In the genomic region with DNA sequence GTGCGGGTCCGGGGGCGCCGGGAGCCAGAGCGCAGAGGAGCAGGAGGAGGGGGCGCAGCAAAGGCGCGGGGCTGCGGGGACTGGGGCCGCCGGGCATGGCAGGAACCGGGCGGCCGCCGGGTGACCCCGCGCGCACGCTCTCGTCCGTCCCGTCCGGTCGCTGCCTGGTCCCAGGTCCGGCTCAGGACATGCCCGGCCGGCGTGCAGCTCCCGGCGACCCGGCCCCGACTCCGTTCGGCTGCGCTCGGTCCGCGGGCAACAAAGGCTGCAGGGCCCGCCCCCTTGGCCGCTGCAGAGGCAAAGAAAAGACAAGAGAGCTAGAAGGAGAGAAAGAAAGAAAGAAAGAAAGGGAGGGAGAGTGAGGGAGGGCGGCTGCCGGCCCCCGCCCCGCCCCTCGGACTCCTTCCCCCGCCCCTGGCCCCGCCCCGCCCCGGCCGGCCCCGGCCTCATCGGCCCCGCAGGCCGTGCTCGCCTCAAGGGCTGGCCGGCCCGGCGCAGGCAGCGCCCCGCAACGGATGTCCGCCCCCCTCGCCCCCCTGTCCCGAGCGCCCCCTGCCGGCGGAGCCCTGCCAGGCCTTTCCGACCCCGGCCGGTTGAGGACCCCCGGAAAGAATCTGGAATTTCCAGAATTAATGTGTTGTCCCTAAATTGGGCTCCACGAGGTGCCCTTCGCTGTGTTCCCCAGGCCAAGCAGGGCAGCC, we compare ENCODE assay signal across 8 cellular contexts. TPM values are rescaled to one million over a fixed set of nuclear protein-coding genes. Genes with fewer than 3 reads are reported as not detected.
DNase-seq lines count a peak whose midpoint lies in the region; ATAC-seq and TF ChIP-seq lines count a peak whose summit lies in the region.

A gene with protein sequence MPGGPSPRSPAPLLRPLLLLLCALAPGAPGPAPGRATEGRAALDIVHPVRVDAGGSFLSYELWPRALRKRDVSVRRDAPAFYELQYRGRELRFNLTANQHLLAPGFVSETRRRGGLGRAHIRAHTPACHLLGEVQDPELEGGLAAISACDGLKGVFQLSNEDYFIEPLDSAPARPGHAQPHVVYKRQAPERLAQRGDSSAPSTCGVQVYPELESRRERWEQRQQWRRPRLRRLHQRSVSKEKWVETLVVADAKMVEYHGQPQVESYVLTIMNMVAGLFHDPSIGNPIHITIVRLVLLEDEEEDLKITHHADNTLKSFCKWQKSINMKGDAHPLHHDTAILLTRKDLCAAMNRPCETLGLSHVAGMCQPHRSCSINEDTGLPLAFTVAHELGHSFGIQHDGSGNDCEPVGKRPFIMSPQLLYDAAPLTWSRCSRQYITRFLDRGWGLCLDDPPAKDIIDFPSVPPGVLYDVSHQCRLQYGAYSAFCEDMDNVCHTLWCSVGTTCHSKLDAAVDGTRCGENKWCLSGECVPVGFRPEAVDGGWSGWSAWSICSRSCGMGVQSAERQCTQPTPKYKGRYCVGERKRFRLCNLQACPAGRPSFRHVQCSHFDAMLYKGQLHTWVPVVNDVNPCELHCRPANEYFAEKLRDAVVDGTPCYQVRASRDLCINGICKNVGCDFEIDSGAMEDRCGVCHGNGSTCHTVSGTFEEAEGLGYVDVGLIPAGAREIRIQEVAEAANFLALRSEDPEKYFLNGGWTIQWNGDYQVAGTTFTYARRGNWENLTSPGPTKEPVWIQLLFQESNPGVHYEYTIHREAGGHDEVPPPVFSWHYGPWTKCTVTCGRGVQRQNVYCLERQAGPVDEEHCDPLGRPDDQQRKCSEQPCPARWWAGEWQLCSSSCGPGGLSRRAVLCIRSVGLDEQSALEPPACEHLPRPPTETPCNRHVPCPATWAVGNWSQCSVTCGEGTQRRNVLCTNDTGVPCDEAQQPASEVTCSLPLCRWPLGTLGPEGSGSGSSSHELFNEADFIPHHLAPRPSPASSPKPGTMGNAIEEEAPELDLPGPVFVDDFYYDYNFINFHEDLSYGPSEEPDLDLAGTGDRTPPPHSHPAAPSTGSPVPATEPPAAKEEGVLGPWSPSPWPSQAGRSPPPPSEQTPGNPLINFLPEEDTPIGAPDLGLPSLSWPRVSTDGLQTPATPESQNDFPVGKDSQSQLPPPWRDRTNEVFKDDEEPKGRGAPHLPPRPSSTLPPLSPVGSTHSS (N-terminal part only) (minus strand): TSS at position 341 of the 701 bp plus-strand sequence. CDS start 244 bp downstream, at position 97.

- H3K4me1 Mint-ChIP-seq in glutamatergic neuron (ENCODE audit: low read depth, unreplicated experiment), result peaks cover 20% of the 10 kb centered on the region
- peaks cover 17% of the 10 kb centered on the region for H3K4me1 Mint-ChIP-seq in type B pancreatic cell (ENCODE audit: unreplicated experiment)

- H3K27me3 ChIP-seq in SJSA1 (replicated peaks), result no peaks in the 10 kb centered on the region

- TF ChIP-seq CTCF in glutamatergic neuron (IDR thresholded peaks at IDR 0.05; ENCODE audit: partially characterized antibody, unreplicated experiment), result peak; percentile 87
- TF ChIP-seq CTCF in omental fat pad (IDR thresholded peaks at IDR 0.05), result peak in 1 of 3 donors; percentile 25
- peak; percentile 85 for TF ChIP-seq CTCF in type B pancreatic cell (conservative IDR thresholded peaks at IDR 0.05)

- peak within 1 kb of the TSS; percentile 36; the same call in 1 of the 2 replicates for H3K27ac ChIP-seq in SJSA1

- peak within 1 kb of the TSS; percentile 91 for H3K4me3 Mint-ChIP-seq in glutamatergic neuron (ENCODE audit: unreplicated experiment)
- H3K4me3 Mint-ChIP-seq in type B pancreatic cell, result peak within 1 kb of the TSS; percentile 91

- H3K9me3 ChIP-seq in SJSA1 (replicated peaks), result no peaks in the 10 kb centered on the region

- no peaks in the 10 kb centered on the region for H3K36me3 ChIP-seq in SJSA1

- H3K36me3 Mint-ChIP-seq in activated naive CD4-positive, alpha-beta T cell treated with anti-CD3 and anti-CD28 coated beads, Interleukin-2, amount 50 U/mL, for 72 hours, result peaks cover 8 to 16% of the 10 kb centered on the region in 2 donors
- H3K36me3 Mint-ChIP-seq in glutamatergic neuron (ENCODE audit: unreplicated experiment), result no peaks in the 10 kb centered on the region
- peaks cover 7% of the 10 kb centered on the region for H3K36me3 Mint-ChIP-seq in type B pancreatic cell

- peak within 1 kb of the TSS; percentile 79 for H3K4me3 ChIP-seq in SJSA1

- H3K27ac Mint-ChIP-seq in activated naive CD4-positive, alpha-beta T cell treated with anti-CD3 and anti-CD28 coated beads, Interleukin-2, amount 50 U/mL, for 72 hours, result peak within 1 kb of the TSS in 1 of 2 donors; percentile 26
- H3K27ac Mint-ChIP-seq in glutamatergic neuron (ENCODE audit: unreplicated experiment) (peak within 1 kb of the TSS; percentile 80), type B pancreatic cell (peak within 1 kb of the TSS; percentile 53)

- ATAC-seq in HG02981 (IDR thresholded peaks at IDR 0.05; ENCODE audit: unreplicated experiment) (peak; percentile 55), omental fat pad (ENCODE audit: low FRiP score) (peak; percentile 78)
- peak; percentile 84 to 92 for ATAC-seq in activated naive CD4-positive, alpha-beta T cell treated with anti-CD3 and anti-CD28 coated beads, Interleukin-2, amount 50 U/mL, for 72 hours

- H3K9me3 Mint-ChIP-seq in activated naive CD4-positive, alpha-beta T cell treated with anti-CD3 and anti-CD28 coated beads, Interleukin-2, amount 50 U/mL, for 72 hours, result no peaks in the 10 kb centered on the region
- H3K9me3 Mint-ChIP-seq in glutamatergic neuron (ENCODE audit: unreplicated experiment) (peaks cover 9% of the 10 kb centered on the region), type B pancreatic cell (no peaks in the 10 kb centered on the region)

- H3K27me3 Mint-ChIP-seq in glutamatergic neuron (ENCODE audit: unreplicated experiment) (peaks cover 21% of the 10 kb centered on the region), type B pancreatic cell (peaks cover 15% of the 10 kb centered on the region)

- DNase-seq in DMS79 treated with DMSO at 0.1 percent for 48 hours (lab: John Stamatoyannopoulos, UW) (peak; percentile 11), DMS79 (lab: John Stamatoyannopoulos, UW) (no peak), SJSA1 (ENCODE audit: low read depth in 1 of 2, low spot score in 2 of 2) (peak; percentile 77 to 85), glutamatergic neuron (peak; percentile 93), omental fat pad (ENCODE audit: low spot score) (no peak), type B pancreatic cell (ENCODE audit: extremely low spot score, unreplicated experiment) (peak; percentile 88)
- DNase-seq in activated naive CD4-positive, alpha-beta T cell treated with anti-CD3 and anti-CD28 coated beads, Interleukin-2, amount 50 U/mL, for 72 hours (ENCODE audit: low spot score in 2 of 2), result peak; percentile 59 to 63

- H3K4me1 ChIP-seq in SJSA1 (replicated peaks), result peaks cover 15% of the 10 kb centered on the region

RNA-seq across cellular contexts. Expression of the gene that starts here (rescaled TPM):
- total RNA-seq in SJSA1 (2014; rRNA removed; shearing (Covaris generic)), result 1.6 and 2.8 TPM in 2 replicates
- 1 to 10 TPM; 1.4 to 4.3 TPM for total RNA-seq in activated naive CD4-positive, alpha-beta T cell treated with anti-CD3 and anti-CD28 coated beads, Interleukin-2, amount 50 U/mL, for 72 hours
- total RNA-seq in glutamatergic neuron (ENCODE audit: unreplicated experiment), result 181 TPM
- 1 to 10 TPM; 4.4 to 7.8 (median 6.3) TPM for total RNA-seq in omental fat pad
- 8.4 and 51.9 TPM in 2 replicates for total RNA-seq in type B pancreatic cell (ENCODE audit: low replicate concordance)

Comparison
In these comparisons a context has a peak if more than half of its experiments do, and no peak if none do; other contexts are left out.
1. DNase-seq: peak in DMS79 treated with DMSO at 0.1 percent for 48 hours (single experiment), SJSA1 (2 of 2), activated naive CD4-positive, alpha-beta T cell treated with anti-CD3 and anti-CD28 coated beads, Interleukin-2, amount 50 U/mL, for 72 hours (2 of 2), glutamatergic neuron (single experiment) and type B pancreatic cell (single experiment); none in DMS79 (single experiment) and omental fat pad (single experiment).
2. Peak in every context shown above with its lines, with median percentiles within 50 percentile points of each other: ATAC-seq.